Comparison of ENCODE assay signal across 9 cellular contexts in genomic region chr16:75566040-75566888, GRCh38. TPM values are rescaled to one million over a fixed set of nuclear protein-coding genes. Genes with fewer than 3 reads are reported as not detected.
DNase-seq lines count a peak whose midpoint lies in the region; ATAC-seq, FAIRE-seq and TF ChIP-seq lines count a peak whose summit lies in the region.
"Had no signal": no experiment of that assay in that cellular context is flagged by ENCODE, and none has a peak within 500 bp of the region (broad histone marks: within the 10 kb centered on the region; RNA-seq: fewer than 3 reads in every experiment).

Gene GABARAPL2, plus strand, starts transcription at chr16:75566379. Its CDS starts 108 bp downstream, at chr16:75566487.

- H3K27ac Mint-ChIP-seq in dendritic cell treated with granulocyte-macrophage colony-stimulating factor and Interleukin-4, amounts not matched to agents 40 ng/mL and 50 ng/mL, for 4 days, result peak within 1 kb of the TSS; percentile 84

- H3K9me3 Mint-ChIP-seq in dendritic cell treated with granulocyte-macrophage colony-stimulating factor and Interleukin-4, amounts not matched to agents 40 ng/mL and 50 ng/mL, for 4 days, result no peaks in the 10 kb centered on the region

- peaks cover 13% of the 10 kb centered on the region; the same call in 1 of the 2 replicates for H4K20me1 ChIP-seq in HepG2 (ENCODE audit: insufficient read depth, low read length)

- no peak for TF ChIP-seq CTCF in BJ (IDR thresholded peaks at IDR 0.05; ENCODE audit: insufficient read depth, low read depth, low read length)
- no peak; the same call in 1 of the 2 replicates for TF ChIP-seq CTCF in HepG2 (CRISPR knock-in tag; IDR thresholded peaks at IDR 0.05)

- peak within 1 kb of the TSS; percentile 83 for H3K9ac ChIP-seq in HepG2 (ENCODE audit: insufficient read depth, low read depth, low read length)

- BruUV-seq in HepG2 (replicated peaks; lab: Mats Ljungman, UMichigan), result no TSS peak

- ATAC-seq in GM19328 (IDR thresholded peaks at IDR 0.05; ENCODE audit: unreplicated experiment), result peak; percentile 64
- peak; percentile 34 for ATAC-seq in HG03469 (IDR thresholded peaks at IDR 0.05; ENCODE audit: unreplicated experiment)
- peak; percentile 86 for ATAC-seq in HepG2

- H3K4me3 ChIP-seq in BJ (ENCODE audit: low read depth, low read length) (peak within 1 kb of the TSS; percentile 83), HepG2 (replicated peaks in 1 of 3; ENCODE audit: insufficient read depth in 1 of 3, low read depth in 2 of 3, low read length in 3 of 3) (peak within 1 kb of the TSS; percentile 87 to 96 (median 88))

- H3K4me2 ChIP-seq in HepG2 (ENCODE audit: low read depth, low read length), result peak within 1 kb of the TSS; percentile 99

- H3K36me3 Mint-ChIP-seq in dendritic cell treated with granulocyte-macrophage colony-stimulating factor and Interleukin-4, amounts not matched to agents 40 ng/mL and 50 ng/mL, for 4 days (ENCODE audit: low read depth), result peaks cover 42% of the 10 kb centered on the region

- CTCF ChIA-PET in BJ (lab: Yijun Ruan, JAX) (interaction anchor here (0.6 to 3.5 kb wide), 7 partner anchors 9 to 94 kb away, joined by 3 to 11 read pairs (median 4); no protein-coding TSS in a partner anchor), HepG2 (lab: Yijun Ruan, JAX; ENCODE audit: low intra/inter-chr PET ratio, low total read pairs) (no interaction called here)

- H3K27me3 ChIP-seq in BJ (ENCODE audit: control insufficient read depth, insufficient read depth, low read length) (peaks cover 2% of the 10 kb centered on the region; the same call in 1 of the 2 replicates), HepG2 (ENCODE audit: control insufficient read depth in 1 of 2, insufficient read depth in 2 of 2, low read length in 2 of 2) (peaks cover 0 to 4% of the 10 kb centered on the region in 2 experiments; a peak in 2 of 5 replicates)

- H3K36me3 ChIP-seq in BJ (ENCODE audit: control insufficient read depth, insufficient read depth, low read length) (peaks cover 11% of the 10 kb centered on the region), HepG2 (replicated peaks in 1 of 2; ENCODE audit: control insufficient read depth in 1 of 2, insufficient read depth in 2 of 2, low read length in 2 of 2) (peaks cover 11 to 32% of the 10 kb centered on the region in 2 experiments)

- in situ Hi-C loops in HepG2 (cut with HindIII; ENCODE audit: extremely low pct_ligation_motif_present, low pct_unique_long_range_greater_than_20kb), result no loop called here

- peak within 1 kb of the TSS; percentile 85 for H2AFZ ChIP-seq in HepG2 (ENCODE audit: low read length)

- DNase-seq in BJ (ENCODE audit: low read depth) (no peak), NCI-H748 (lab: John Stamatoyannopoulos, UW; ENCODE audit: unreplicated experiment) (peak; percentile 77), HepG2 (ENCODE audit: low spot score) (peak; percentile 70)
- DNase-seq in activated CD4-positive, alpha-beta T cell treated with anti-CD3 and anti-CD28 coated beads, Interleukin-2, amount 50 U/mL, for 4 hours, result peak; percentile 84
- DNase-seq in stimulated activated CD4-positive, alpha-beta T cell treated with anti-CD3 and anti-CD28 coated beads, Interleukin-2, amount 100 ng/mL, for 48 hours, result peak; percentile 84 to 92

- peak within 1 kb of the TSS; percentile 34 for H3K27ac ChIP-seq in HepG2 (ENCODE audit: extremely low read length, insufficient read depth, low read length)

- TF ChIP-seq RAD21 in HepG2 (CRISPR knock-in tag; IDR thresholded peaks at IDR 0.05), result peak; percentile 33; the same call in 1 of the 2 replicates

- peaks cover 44% of the 10 kb centered on the region for H3K4me1 Mint-ChIP-seq in dendritic cell treated with granulocyte-macrophage colony-stimulating factor and Interleukin-4, amounts not matched to agents 40 ng/mL and 50 ng/mL, for 4 days (ENCODE audit: low read depth)

- intact Hi-C loops in dendritic cell treated with granulocyte-macrophage colony-stimulating factor and Interleukin-4, amounts not matched to agents 40 ng/mL and 50 ng/mL, for 4 days (cut with micrococcal nuclease), result loop anchor here (1.0 to 5.0 kb wide), 5 partner anchors 10 to 104 kb away; partner anchors contain the start of genes KARS1, TERF2IP, TMEM170A and TMEM231
- intact Hi-C loops in HepG2 (cut with micrococcal nuclease; ENCODE audit: unreplicated experiment), result loop anchor here (5.0 kb wide), 2 partner anchors 49 to 81 kb away; partner anchors contain the start of genes KARS1 and TERF2IP

- under 1% methylated on average over 34 of the region's 84 CpGs for WGBS in HepG2 (ENCODE audit: low lambda C conversion rate)

- H3K9me3 ChIP-seq in HepG2 (ENCODE audit: low read length), result no peaks in the 10 kb centered on the region

- peaks cover 19% of the 10 kb centered on the region for H3K27me3 Mint-ChIP-seq in dendritic cell treated with granulocyte-macrophage colony-stimulating factor and Interleukin-4, amounts not matched to agents 40 ng/mL and 50 ng/mL, for 4 days

- H3K79me2 ChIP-seq in HepG2 (ENCODE audit: insufficient read depth, low read length), result peaks cover 13% of the 10 kb centered on the region

- FAIRE-seq in HepG2 (lab: Jason Lieb, UNC), result no peak
- FAIRE-seq: TTC549 had no signal

- POLR2A ChIA-PET in BJ (lab: Charles Lee) (interaction anchor here (0.5 kb wide), 1 partner anchor 68 kb away, joined by 4 read pairs; no protein-coding TSS in a partner anchor), HepG2 (lab: Yijun Ruan, JAX) (interaction anchor here (0.7 to 3.2 kb wide), 5 partner anchors 11 to 81 kb away, joined by 3 to 27 read pairs (median 16); partner anchors contain the start of genes ADAT1, CHST5, KARS1 and TERF2IP)

- TF ChIP-seq POLR2A in HepG2 (IDR thresholded peaks at IDR 0.05; ENCODE audit: insufficient read depth in 1 of 2, low read depth in 2 of 2, low read length in 2 of 2), result peak; percentile 16 to 81; a peak in 2 of 4 replicates

- TF ChIP-seq EP300 in HepG2 (IDR thresholded peaks at IDR 0.05; ENCODE audit: low read depth in 2 of 2, low read length in 2 of 2) (no peak; a peak in 1 of 4 replicates), HepG2 (CRISPR knock-in tag; IDR thresholded peaks at IDR 0.05; ENCODE audit: borderline replicate concordance) (no peak)

- H3K4me1 ChIP-seq in HepG2 (ENCODE audit: insufficient read depth, low read length), result peaks cover 28% of the 10 kb centered on the region

- H3K4me3 Mint-ChIP-seq in dendritic cell treated with granulocyte-macrophage colony-stimulating factor and Interleukin-4, amounts not matched to agents 40 ng/mL and 50 ng/mL, for 4 days, result peak within 1 kb of the TSS; percentile 96

TF ChIP-seq in HepG2, 621 proteins besides CTCF, POLR2A, EP300 and RAD21 (continues in another document):
- TF ChIP-seq ZNF790 (CRISPR knock-in tag; IDR thresholded peaks at IDR 0.05; ENCODE audit: borderline replicate concordance) (no peak), ZNF160 (CRISPR knock-in tag; IDR thresholded peaks at IDR 0.05) (no peak), ZNF598 (CRISPR knock-in tag; IDR thresholded peaks at IDR 0.05; ENCODE audit: borderline replicate concordance) (peak; percentile 78; the same call in 1 of the 2 replicates), ZNF768 (CRISPR knock-in tag; IDR thresholded peaks at IDR 0.05) (peak; percentile 59; the same call in 1 of the 2 replicates), ZNF121 (CRISPR knock-in tag; IDR thresholded peaks at IDR 0.05) (no peak), SMYD3 (CRISPR knock-in tag; IDR thresholded peaks at IDR 0.05) (no peak), PTBP1 (IDR thresholded peaks at IDR 0.05; ENCODE audit: low read depth, low read length, poor library complexity, severe bottlenecking) (peak; percentile 18), BCL6 (CRISPR knock-in tag; IDR thresholded peaks at IDR 0.05) (no peak; the same call in 1 of the 2 replicates), ZFP90 (CRISPR knock-in tag; IDR thresholded peaks at IDR 0.05; ENCODE audit: borderline replicate concordance) (peak; percentile 67; the same call in 1 of the 2 replicates), IRX3 (CRISPR knock-in tag; IDR thresholded peaks at IDR 0.05; ENCODE audit: borderline replicate concordance, low read depth) (peak; percentile 33; the same call in 1 of the 2 replicates), SATB2 (CRISPR knock-in tag; IDR thresholded peaks at IDR 0.05) (peak; percentile 76), ZNF431 (CRISPR knock-in tag; IDR thresholded peaks at IDR 0.05; ENCODE audit: borderline replicate concordance, low read depth) (peak; percentile 81; the same call in 1 of the 2 replicates), ZNF496 (CRISPR knock-in tag; IDR thresholded peaks at IDR 0.05; ENCODE audit: insufficient replicate concordance) (no peak), ZNF383 (CRISPR knock-in tag; IDR thresholded peaks at IDR 0.05; ENCODE audit: borderline replicate concordance) (no peak), HDAC1 (CRISPR knock-in tag; IDR thresholded peaks at IDR 0.05) (peak; percentile 95), JARID2 (CRISPR knock-in tag; IDR thresholded peaks at IDR 0.05; ENCODE audit: insufficient replicate concordance) (no peak), SRY (CRISPR knock-in tag; IDR thresholded peaks at IDR 0.05) (peak; percentile 79; the same call in 1 of the 2 replicates)

RNA-seq across cellular contexts. Expression of gene GABARAPL2, which starts in this region (rescaled TPM):
- polyA plus RNA-seq in BJ (2011; rRNA removed) (32.3 and 61.9 TPM in 2 replicates), HepG2 (2011; rRNA removed) (68.4 and 83.0 TPM in 2 replicates)
- 8.2 and 11.1 TPM in 2 replicates for polyA minus RNA-seq in BJ (2011; rRNA and poly(A)+ RNA removed)
- total RNA-seq in HepG2 (2016; rRNA removed; fragmentation: Illumina TruSeq; extraction: Trizol), result 76.4 and 82.4 TPM in 2 replicates
- 25.3 and 25.9 TPM in 2 replicates for total RNA-seq in HepG2 (2016; cell fraction: cytosol; rRNA removed; fragmentation: Illumina TruSeq; extraction: Trizol; ENCODE audit: low read depth)
- total RNA-seq in HepG2 (2016; cell fraction: insoluble cytoplasmic fraction; rRNA removed; fragmentation: Illumina TruSeq; extraction: Trizol), result 72.8 and 81.6 TPM in 2 replicates
- total RNA-seq in HepG2 (2016; cell fraction: membrane; rRNA removed; fragmentation: Illumina TruSeq; extraction: Trizol), result 40.7 and 44.8 TPM in 2 replicates
- 37.2 and 37.9 TPM in 2 replicates for total RNA-seq in HepG2 (2016; cell fraction: nucleus; rRNA removed; fragmentation: Illumina TruSeq; extraction: Trizol)
- 91.5 and 99.2 TPM in 2 replicates for polyA plus RNA-seq in HepG2 (2011; cell fraction: cytosol; rRNA removed)
- polyA plus RNA-seq in HepG2 (2011; cell fraction: nucleus; rRNA removed), result 31.2 and 42.4 TPM in 2 replicates
- 103 and 127 TPM in 2 replicates for polyA plus RNA-seq in HepG2 (2012)
- 30.1 and 37.1 TPM in 2 replicates for polyA plus RNA-seq in HepG2 (2016; cell fraction: cytosol; fragmentation: Illumina TruSeq; extraction: Trizol; ENCODE audit: low read depth)
- polyA plus RNA-seq in HepG2 (2016; cell fraction: insoluble cytoplasmic fraction; fragmentation: Illumina TruSeq; extraction: Trizol; ENCODE audit: low read depth), result 109 and 111 TPM in 2 replicates
- polyA plus RNA-seq in HepG2 (2016; cell fraction: membrane; fragmentation: Illumina TruSeq; extraction: Trizol; ENCODE audit: low read depth), result 35.7 and 43.9 TPM in 2 replicates
- 65.5 and 77.4 TPM in 2 replicates for polyA plus RNA-seq in HepG2 (2016; cell fraction: nucleus; fragmentation: Illumina TruSeq; extraction: Trizol; ENCODE audit: insufficient read depth, low read depth)
- 12.0 and 14.3 TPM in 2 replicates for polyA minus RNA-seq in HepG2 (2011; rRNA and poly(A)+ RNA removed; ENCODE audit: low replicate concordance)
- 26.7 and 35.4 TPM in 2 replicates for polyA minus RNA-seq in HepG2 (2011; cell fraction: cytosol; rRNA and poly(A)+ RNA removed)
- polyA minus RNA-seq in HepG2 (2011; cell fraction: nucleus; rRNA and poly(A)+ RNA removed), result 20.6 and 27.5 TPM in 2 replicates

Comparison
In these comparisons a context has a peak if more than half of its experiments do, and no peak if none do; other contexts are left out.
1. ATAC-seq: peak in every context shown above with its lines; median percentile 86 in HepG2; 64 in GM19328; 34 in HG03469.